1 cellular context compared by ENCODE assay signal in the genomic region with DNA sequence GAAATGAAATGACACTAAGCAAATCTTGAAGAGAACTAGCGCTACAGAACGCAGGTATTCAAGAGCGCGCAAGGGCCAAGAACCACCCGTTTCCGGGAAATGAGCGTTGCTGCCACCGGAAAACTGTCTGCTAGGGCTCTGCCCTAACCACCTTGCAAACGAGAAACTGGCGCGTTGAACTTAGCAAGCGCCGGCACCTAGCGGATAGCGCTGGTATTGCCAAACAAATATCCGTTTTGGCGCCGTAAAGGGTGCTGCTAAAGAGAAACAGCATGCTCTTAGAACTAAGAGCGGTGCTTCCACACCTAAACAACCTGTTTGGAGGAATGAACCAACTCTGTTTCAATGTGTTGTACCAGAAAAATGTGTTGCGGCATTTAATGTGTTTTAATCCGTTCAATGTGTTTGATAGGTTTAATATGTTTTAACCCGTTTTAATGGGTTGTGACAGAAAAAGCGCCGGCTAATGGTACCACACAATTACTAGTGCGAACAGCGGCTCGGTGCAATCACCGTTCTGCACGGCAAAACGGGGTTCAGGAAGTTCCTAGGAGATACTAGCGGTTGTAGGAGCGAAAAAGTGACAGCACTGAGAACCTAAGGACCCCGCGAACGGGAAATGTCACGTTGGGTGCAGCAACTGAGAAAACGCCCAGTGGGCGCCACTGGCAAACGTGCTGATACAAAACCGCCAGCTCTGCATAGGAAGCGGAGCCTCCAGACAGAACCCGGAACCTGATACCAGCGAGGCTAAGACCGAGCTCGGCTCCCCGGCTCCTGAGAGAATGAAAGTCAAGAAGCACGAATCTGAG.
A peak's percentile ranks its signal among the peaks of the same experiment; 100 is the strongest.
TF ChIP-seq lines count a peak whose summit lies in the region.

TSS of gene ANXA2R (minus strand) at position 33 of the 812 bp plus-strand sequence. CDS start 273 bp downstream, outside the sequence.

TF ChIP-seq in K562, 482 proteins besides CTCF, POLR2A, EP300 and RAD21 (continued from another document and continues in another):
- TF ChIP-seq ZNF518B (CRISPR knock-in tag; IDR thresholded peaks at IDR 0.05), result no peak
- TF ChIP-seq SRSF1 (IDR thresholded peaks at IDR 0.05; ENCODE audit: low read depth, low read length), result no peak
- TF ChIP-seq CEBPZ (IDR thresholded peaks at IDR 0.05; ENCODE audit: borderline replicate concordance, low read depth, low read length), result no peak
- no peak for TF ChIP-seq RBM34 (IDR thresholded peaks at IDR 0.05; ENCODE audit: borderline replicate concordance, insufficient read depth, low read length)
- no peak for TF ChIP-seq RBM15 (IDR thresholded peaks at IDR 0.05; ENCODE audit: insufficient read depth, low read length)
- peak; percentile 51 for TF ChIP-seq TAF9B (IDR thresholded peaks at IDR 0.05; ENCODE audit: partially characterized antibody)
- TF ChIP-seq, protein P1, sequence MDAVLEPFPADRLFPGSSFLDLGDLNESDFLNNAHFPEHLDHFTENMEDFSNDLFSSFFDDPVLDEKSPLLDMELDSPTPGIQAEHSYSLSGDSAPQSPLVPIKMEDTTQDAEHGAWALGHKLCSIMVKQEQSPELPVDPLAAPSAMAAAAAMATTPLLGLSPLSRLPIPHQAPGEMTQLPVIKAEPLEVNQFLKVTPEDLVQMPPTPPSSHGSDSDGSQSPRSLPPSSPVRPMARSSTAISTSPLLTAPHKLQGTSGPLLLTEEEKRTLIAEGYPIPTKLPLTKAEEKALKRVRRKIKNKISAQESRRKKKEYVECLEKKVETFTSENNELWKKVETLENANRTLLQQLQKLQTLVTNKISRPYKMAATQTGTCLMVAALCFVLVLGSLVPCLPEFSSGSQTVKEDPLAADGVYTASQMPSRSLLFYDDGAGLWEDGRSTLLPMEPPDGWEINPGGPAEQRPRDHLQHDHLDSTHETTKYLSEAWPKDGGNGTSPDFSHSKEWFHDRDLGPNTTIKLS (IDR thresholded peaks at IDR 0.05; ENCODE audit: borderline replicate concordance, low read depth), result peak; percentile 60; the same call in 1 of the 2 replicates
- TF ChIP-seq ETV1 (tag; conservative IDR thresholded peaks at IDR 0.05; ENCODE audit: low read depth), result peak; percentile 91
- no peak for TF ChIP-seq GABPB2 (CRISPR knock-in tag; conservative IDR thresholded peaks at IDR 0.05)
- no peak; the same call in 1 of the 2 replicates for TF ChIP-seq TCF3 (CRISPR knock-in tag; IDR thresholded peaks at IDR 0.05)
- TF ChIP-seq HNRNPLL (IDR thresholded peaks at IDR 0.05; ENCODE audit: low read depth, low read length, poor library complexity, severe bottlenecking), result peak; percentile 77
- TF ChIP-seq KDM1A (IDR thresholded peaks at IDR 0.05), result no peak
- TF ChIP-seq KDM5B (IDR thresholded peaks at IDR 0.05; ENCODE audit: insufficient replicate concordance, low read depth, low read length), result peak; percentile 14
- TF ChIP-seq CREB1 (IDR thresholded peaks at IDR 0.05), result no peak
- no peak for TF ChIP-seq CREB1 (CRISPR knock-in tag; IDR thresholded peaks at IDR 0.05)
- TF ChIP-seq LARP7 (IDR thresholded peaks at IDR 0.05), result no peak
- TF ChIP-seq TAF1 (IDR thresholded peaks at IDR 0.05; ENCODE audit: control insufficient read depth, extremely low read depth, insufficient read depth, low read length, severe bottlenecking), result peak; percentile 65
- TF ChIP-seq MNT (conservative IDR thresholded peaks at IDR 0.05), result peak; percentile 63 to 71; a peak in 3 of 4 replicates
- TF ChIP-seq NFXL1 (CRISPR knock-in tag; IDR thresholded peaks at IDR 0.05), result no peak
- TF ChIP-seq PCBP2 (IDR thresholded peaks at IDR 0.05; ENCODE audit: low read depth, low read length, poor library complexity, severe bottlenecking), result no peak
- TF ChIP-seq ZNF695 (CRISPR knock-in tag; IDR thresholded peaks at IDR 0.05), result no peak
- no peak for TF ChIP-seq NFIX (CRISPR knock-in tag; IDR thresholded peaks at IDR 0.05; ENCODE audit: low read depth)
- TF ChIP-seq ESRRA (IDR thresholded peaks at IDR 0.05; ENCODE audit: borderline replicate concordance, low read depth), result no peak
- TF ChIP-seq EHMT2 (IDR thresholded peaks at IDR 0.05), result no peak
- 0 out of 2 replicates have a peak, but pooled peaks have one; percentile 19 for TF ChIP-seq MAFG (tag; conservative IDR thresholded peaks at IDR 0.05)
- TF ChIP-seq ZEB2 (IDR thresholded peaks at IDR 0.05), result peak; percentile 7; the same call in 1 of the 2 replicates
- TF ChIP-seq, protein P2, sequence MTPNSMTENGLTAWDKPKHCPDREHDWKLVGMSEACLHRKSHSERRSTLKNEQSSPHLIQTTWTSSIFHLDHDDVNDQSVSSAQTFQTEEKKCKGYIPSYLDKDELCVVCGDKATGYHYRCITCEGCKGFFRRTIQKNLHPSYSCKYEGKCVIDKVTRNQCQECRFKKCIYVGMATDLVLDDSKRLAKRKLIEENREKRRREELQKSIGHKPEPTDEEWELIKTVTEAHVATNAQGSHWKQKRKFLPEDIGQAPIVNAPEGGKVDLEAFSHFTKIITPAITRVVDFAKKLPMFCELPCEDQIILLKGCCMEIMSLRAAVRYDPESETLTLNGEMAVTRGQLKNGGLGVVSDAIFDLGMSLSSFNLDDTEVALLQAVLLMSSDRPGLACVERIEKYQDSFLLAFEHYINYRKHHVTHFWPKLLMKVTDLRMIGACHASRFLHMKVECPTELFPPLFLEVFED (CRISPR knock-in tag; conservative IDR thresholded peaks at IDR 0.05), result 0 out of 2 replicates have a peak, but pooled peaks have one; percentile 19
- no peak for TF ChIP-seq ZNF780A (CRISPR knock-in tag; IDR thresholded peaks at IDR 0.05)
- TF ChIP-seq ZFPM2 (CRISPR knock-in tag; IDR thresholded peaks at IDR 0.05), result no peak
- TF ChIP-seq KHSRP (IDR thresholded peaks at IDR 0.05), result no peak
- TF ChIP-seq, protein P3, sequence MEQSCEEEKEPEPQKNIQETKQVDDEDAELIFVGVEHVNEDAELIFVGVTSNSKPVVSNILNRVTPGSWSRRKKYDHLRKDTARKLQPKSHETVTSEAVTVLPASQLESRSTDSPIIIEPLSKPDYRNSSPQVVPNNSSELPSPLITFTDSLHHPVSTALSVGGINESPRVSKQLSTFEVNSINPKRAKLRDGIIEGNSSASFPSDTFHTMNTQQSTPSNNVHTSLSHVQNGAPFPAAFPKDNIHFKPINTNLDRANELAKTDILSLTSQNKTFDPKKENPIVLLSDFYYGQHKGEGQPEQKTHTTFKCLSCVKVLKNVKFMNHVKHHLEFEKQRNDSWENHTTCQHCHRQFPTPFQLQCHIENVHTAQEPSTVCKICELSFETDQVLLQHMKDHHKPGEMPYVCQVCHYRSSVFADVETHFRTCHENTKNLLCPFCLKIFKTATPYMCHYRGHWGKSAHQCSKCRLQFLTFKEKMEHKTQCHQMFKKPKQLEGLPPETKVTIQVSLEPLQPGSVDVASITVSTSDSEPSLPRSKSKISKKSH (CRISPR knock-in tag; IDR thresholded peaks at IDR 0.05), result no peak
- no peak for TF ChIP-seq GTF3C2 (IDR thresholded peaks at IDR 0.05; ENCODE audit: borderline replicate concordance, extremely low read depth, insufficient read length)
- TF ChIP-seq KAT7 (CRISPR knock-in tag; IDR thresholded peaks at IDR 0.05; ENCODE audit: borderline replicate concordance), result no peak
- TF ChIP-seq BHLHE40 (IDR thresholded peaks at IDR 0.05; ENCODE audit: low read length), result peak; percentile 76
- 0 out of 2 replicates have a peak, but pooled peaks have one; percentile 23 for TF ChIP-seq ZC3H11A (IDR thresholded peaks at IDR 0.05; ENCODE audit: low read depth, low read length)
- TF ChIP-seq ZC3H8 (IDR thresholded peaks at IDR 0.05), result no peak
- TF ChIP-seq ZNF589 (CRISPR knock-in tag; IDR thresholded peaks at IDR 0.05; ENCODE audit: low read depth), result peak; percentile 40; the same call in 1 of the 2 replicates
- no peak for TF ChIP-seq SP2 (IDR thresholded peaks at IDR 0.05; ENCODE audit: extremely low read depth, low read depth, low read length, poor library complexity, severe bottlenecking)
- TF ChIP-seq PTTG1 (tag; IDR thresholded peaks at IDR 0.05; ENCODE audit: low read depth), result no peak
- no peak for TF ChIP-seq E4F1 (CRISPR knock-in tag; IDR thresholded peaks at IDR 0.05; ENCODE audit: borderline replicate concordance)
- TF ChIP-seq ZNF778 (CRISPR knock-in tag; IDR thresholded peaks at IDR 0.05), result no peak
